21 cellular contexts compared by ENCODE assay signal in the genomic region with DNA sequence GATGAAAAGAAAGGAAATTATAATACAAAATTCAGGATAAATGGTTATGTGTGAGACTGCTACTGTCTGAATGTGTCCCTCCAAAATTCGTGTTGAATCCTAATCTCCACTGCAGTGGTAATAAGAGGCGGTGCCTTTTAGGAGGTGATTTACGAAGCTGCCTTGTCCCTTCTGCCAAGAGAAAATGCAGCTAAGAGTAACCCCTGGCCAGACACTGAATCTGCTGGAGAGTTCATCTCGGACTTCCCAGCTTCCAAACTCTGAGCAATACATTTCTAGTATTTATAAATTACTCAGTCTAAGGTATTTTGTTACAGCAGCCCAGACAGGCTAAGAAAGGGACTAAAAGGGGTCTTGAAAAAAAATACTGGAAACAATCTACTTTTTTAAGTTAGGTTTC.
"Had no signal": no experiment of that assay in that cellular context is flagged by ENCODE, and none has a peak within 500 bp of the region (broad histone marks: within the 10 kb centered on the region; RNA-seq: fewer than 3 reads in every experiment).

No MANE protein-coding gene starts in this region.

- H3K27me3 ChIP-seq: dorsolateral prefrontal cortex, gastrocnemius medialis, neutrophil, right lobe of liver, stomach, testis had no signal

- H3K27ac ChIP-seq: dorsolateral prefrontal cortex, gastrocnemius medialis, neutrophil, parathyroid adenoma, right lobe of liver, stomach, testis had no signal

- H3K79me2 ChIP-seq: parathyroid adenoma had no signal

- H3K36me3 ChIP-seq: gastrocnemius medialis, neutrophil, right lobe of liver had no signal

- DNase-seq: activated CD4-positive, alpha-beta T cell treated with anti-CD3 and anti-CD28 coated beads for 36 hours; activated CD4-positive, alpha-beta T cell treated with anti-CD3 and anti-CD28 coated beads, Interleukin-2, amount 50 U/mL, for 48 hours; activated naive CD4-positive, alpha-beta T cell; activated naive CD8-positive, alpha-beta T cell treated with anti-CD3 and anti-CD28 coated beads for 36 hours; amygdala; caudate nucleus; dorsolateral prefrontal cortex; gastrocnemius medialis; head of caudate nucleus; left ventricle myocardium superior; mucosa of descending colon; naive thymus-derived CD8-positive, alpha-beta T cell; right lobe of liver; stimulated activated CD4-positive, alpha-beta T cell treated with anti-CD3 and anti-CD28 coated beads, Interleukin-4, amount 100 ng/mL, for 1 hour; stomach; testis had no signal

- H3K4me2 ChIP-seq: smooth muscle cell had no signal

- H3K4me3 ChIP-seq: dorsolateral prefrontal cortex, gastrocnemius medialis, mucosa of descending colon, right lobe of liver, smooth muscle cell, stomach, testis had no signal

- FAIRE-seq: TTC549 had no signal

- H2AFZ ChIP-seq: parathyroid adenoma had no signal

- H3K9ac ChIP-seq: parathyroid adenoma had no signal

- H3K4me1 ChIP-seq: parathyroid adenoma, right lobe of liver had no signal

- H3K9me3 ChIP-seq: gastrocnemius medialis, mucosa of descending colon, neutrophil, right lobe of liver, stomach, testis had no signal

- ATAC-seq: activated CD4-positive, alpha-beta T cell treated with anti-CD3 and anti-CD28 coated beads for 36 hours; left ventricle myocardium superior; mucosa of descending colon; naive thymus-derived CD8-positive, alpha-beta T cell; stimulated activated effector memory CD8-positive, alpha-beta T cell treated with anti-CD3 and anti-CD28 coated beads, Interleukin-12 subunit alpha, Interleukin-12 subunit beta, amount 100 ng/mL, for 72 hours had no signal
